ENCODE assay signal across 22 cellular contexts in genomic region chr6:15477746-15478145, GRCh38.
"Had no signal": no experiment of that assay in that cellular context is flagged by ENCODE, and none has a peak within 500 bp of the region (broad histone marks: within the 10 kb centered on the region; RNA-seq: fewer than 3 reads in every experiment).

No MANE protein-coding gene starts in this region.

- DNase-seq: activated effector memory CD4-positive, alpha-beta T cell treated with Interleukin-2 at 50 U/mL for 16 hours; activated naive CD4-positive, alpha-beta T cell treated with anti-CD3 and anti-CD28 coated beads for 36 hours; activated naive CD8-positive, alpha-beta T cell treated with anti-CD3 and anti-CD28 coated beads, Interleukin-2, amount 10 ng/mL, durations not matched to agents 7 days and 5 days; activated T-cell treated with anti-CD3 and anti-CD28 coated beads, Interleukin-2, amount 50 U/mL, for 24 hours; amniotic stem cell; body of pancreas; effector CD4-positive, alpha-beta T cell; erythroblast; foreskin melanocyte; glutamatergic neuron; pancreas; right cardiac atrium; small intestine; stimulated activated CD4-positive, alpha-beta T cell treated with anti-CD3 and anti-CD28 coated beads, Interleukin-15, amount 100 ng/mL, for 24 hours; stimulated activated naive B cell treated with anti-CD40 and anti-IgM and Interleukin-4, amounts not matched to agents 10 μg/mL and 1 μg/mL and 100 μg/mL, for 72 hours; T-helper 9 cell; transverse colon had no signal

- H3K27me3 ChIP-seq: body of pancreas, cardiac muscle cell, hepatocyte, pancreas, transverse colon, vagina had no signal

- H3K36me3 Mint-ChIP-seq: natural killer cell treated with Interleukin-12 subunit alpha and Interleukin-12 subunit beta and Interleukin-15 and Interleukin-18, amount 100 ng/mL, for 72 hours had no signal

- H3K27ac Mint-ChIP-seq: activated naive CD4-positive, alpha-beta T cell treated with anti-CD3 and anti-CD28 coated beads for 36 hours; activated naive CD8-positive, alpha-beta T cell treated with anti-CD3 and anti-CD28 coated beads, Interleukin-2, amount 10 ng/mL, durations not matched to agents 7 days and 5 days; activated T-cell treated with anti-CD3 and anti-CD28 coated beads, Interleukin-2, amount 50 U/mL, for 24 hours; dendritic cell treated with granulocyte-macrophage colony-stimulating factor and Interleukin-4, amounts not matched to agents 40 ng/mL and 50 ng/mL, for 4 days; natural killer cell treated with Interleukin-12 subunit alpha and Interleukin-12 subunit beta and Interleukin-15 and Interleukin-18, amount 100 ng/mL, for 72 hours; stimulated activated naive B cell treated with anti-CD40 and anti-IgM and Interleukin-4, amounts not matched to agents 10 μg/mL and 1 μg/mL and 100 μg/mL, for 72 hours had no signal

- H3K9me3 Mint-ChIP-seq: activated naive CD4-positive, alpha-beta T cell treated with anti-CD3 and anti-CD28 coated beads for 36 hours; activated naive CD8-positive, alpha-beta T cell treated with anti-CD3 and anti-CD28 coated beads, Interleukin-2, amount 10 ng/mL, durations not matched to agents 7 days and 5 days; activated T-cell treated with anti-CD3 and anti-CD28 coated beads, Interleukin-2, amount 50 U/mL, for 24 hours; dendritic cell treated with granulocyte-macrophage colony-stimulating factor and Interleukin-4, amounts not matched to agents 40 ng/mL and 50 ng/mL, for 4 days; natural killer cell treated with Interleukin-12 subunit alpha and Interleukin-12 subunit beta and Interleukin-15 and Interleukin-18, amount 100 ng/mL, for 72 hours; stimulated activated naive B cell treated with anti-CD40 and anti-IgM and Interleukin-4, amounts not matched to agents 10 μg/mL and 1 μg/mL and 100 μg/mL, for 72 hours had no signal

- H3K4me1 ChIP-seq: pancreas had no signal

- H3K27me3 Mint-ChIP-seq: activated naive CD8-positive, alpha-beta T cell treated with anti-CD3 and anti-CD28 coated beads, Interleukin-2, amount 10 ng/mL, durations not matched to agents 7 days and 5 days; activated T-cell treated with anti-CD3 and anti-CD28 coated beads, Interleukin-2, amount 50 U/mL, for 24 hours; dendritic cell treated with granulocyte-macrophage colony-stimulating factor and Interleukin-4, amounts not matched to agents 40 ng/mL and 50 ng/mL, for 4 days; natural killer cell treated with Interleukin-12 subunit alpha and Interleukin-12 subunit beta and Interleukin-15 and Interleukin-18, amount 100 ng/mL, for 72 hours; stimulated activated naive B cell treated with anti-CD40 and anti-IgM and Interleukin-4, amounts not matched to agents 10 μg/mL and 1 μg/mL and 100 μg/mL, for 72 hours had no signal

- H3K4me3 Mint-ChIP-seq: activated naive CD4-positive, alpha-beta T cell treated with anti-CD3 and anti-CD28 coated beads for 36 hours; activated naive CD8-positive, alpha-beta T cell treated with anti-CD3 and anti-CD28 coated beads, Interleukin-2, amount 10 ng/mL, durations not matched to agents 7 days and 5 days; activated T-cell treated with anti-CD3 and anti-CD28 coated beads, Interleukin-2, amount 50 U/mL, for 24 hours; dendritic cell treated with granulocyte-macrophage colony-stimulating factor and Interleukin-4, amounts not matched to agents 40 ng/mL and 50 ng/mL, for 4 days; natural killer cell treated with Interleukin-12 subunit alpha and Interleukin-12 subunit beta and Interleukin-15 and Interleukin-18, amount 100 ng/mL, for 72 hours; stimulated activated naive B cell treated with anti-CD40 and anti-IgM and Interleukin-4, amounts not matched to agents 10 μg/mL and 1 μg/mL and 100 μg/mL, for 72 hours had no signal

- H3K9me3 ChIP-seq: body of pancreas, pancreas, transverse colon, vagina had no signal

- H3K36me3 ChIP-seq: cardiac muscle cell, pancreas, transverse colon, vagina had no signal

- H3K4me3 ChIP-seq: body of pancreas, cardiac muscle cell, hepatocyte, pancreas, transverse colon, vagina had no signal

- H3K27ac ChIP-seq: body of pancreas, cardiac muscle cell, hepatocyte, pancreas, vagina had no signal

- ATAC-seq: body of pancreas; natural killer cell treated with Interleukin-12 subunit alpha and Interleukin-12 subunit beta and Interleukin-15 and Interleukin-18, amount 100 ng/mL, for 72 hours; pancreas; right cardiac atrium; stimulated activated naive B cell treated with anti-CD40 and anti-IgM and Interleukin-4, amounts not matched to agents 10 μg/mL and 1 μg/mL and 100 μg/mL, for 72 hours had no signal
